ENCODE assay signal across 1 cellular context in genomic region chr3:64331605-64332004, GRCh38.
TF ChIP-seq lines count a peak whose summit lies in the region.

No MANE protein-coding gene starts in this region.

TF ChIP-seq in HEK293, 187 proteins besides CTCF, POLR2A, EP300 and RAD21 (continued from another document):
- TF ChIP-seq IKZF3 (tag by site-specific recombination; IDR thresholded peaks at IDR 0.05): peak; percentile 11; the same call in 1 of the 2 replicates
- peak; percentile 80 for TF ChIP-seq FEZF1 (tag by site-specific recombination; IDR thresholded peaks at IDR 0.05)
- TF ChIP-seq ZNF521 (tag by site-specific recombination; IDR thresholded peaks at IDR 0.05): no peak
- 0 out of 2 replicates have a peak, but pooled peaks have one; percentile 23 for TF ChIP-seq ZFP37 (tag by site-specific recombination; IDR thresholded peaks at IDR 0.05)
- TF ChIP-seq ZNF366 (tag by site-specific recombination; conservative IDR thresholded peaks at IDR 0.05): peak; percentile 51; the same call in 1 of the 2 replicates
- TF ChIP-seq ZNF660 (tag by site-specific recombination; IDR thresholded peaks at IDR 0.05): peak; percentile 80
- TF ChIP-seq GLIS1 (tag by site-specific recombination; IDR thresholded peaks at IDR 0.05): peak; percentile 54
- TF ChIP-seq ZNF394 (tag by site-specific recombination; IDR thresholded peaks at IDR 0.05; ENCODE audit: borderline replicate concordance): 0 out of 2 replicates have a peak, but pooled peaks have one; percentile 24
- TF ChIP-seq ZNF639 (tag by site-specific recombination; IDR thresholded peaks at IDR 0.05): peak; percentile 63; the same call in 1 of the 2 replicates
- no peak for TF ChIP-seq ZNF223 (tag by site-specific recombination; IDR thresholded peaks at IDR 0.05)
- TF ChIP-seq KLF8 (tag by site-specific recombination; IDR thresholded peaks at IDR 0.05): peak; percentile 57; the same call in 1 of the 2 replicates
- TF ChIP-seq PATZ1 (tag by site-specific recombination; IDR thresholded peaks at IDR 0.05): 0 out of 2 replicates have a peak, but pooled peaks have one; percentile 21
- TF ChIP-seq ZNF629 (tag by site-specific recombination; IDR thresholded peaks at IDR 0.05): peak; percentile 94
- peak; percentile 52 for TF ChIP-seq WT1 (tag by site-specific recombination; IDR thresholded peaks at IDR 0.05)
- TF ChIP-seq INSM2 (tag by site-specific recombination; IDR thresholded peaks at IDR 0.05): peak; percentile 61; the same call in 1 of the 2 replicates
- TF ChIP-seq ZIC2 (tag by site-specific recombination; IDR thresholded peaks at IDR 0.05): peak; percentile 40; the same call in 1 of the 2 replicates
- TF ChIP-seq BCL6B (tag by site-specific recombination; IDR thresholded peaks at IDR 0.05): no peak
- peak; percentile 64 for TF ChIP-seq PRDM6 (tag by site-specific recombination; IDR thresholded peaks at IDR 0.05)
- TF ChIP-seq ZNF664 (tag by site-specific recombination; IDR thresholded peaks at IDR 0.05): peak; percentile 2; the same call in 1 of the 2 replicates
- TF ChIP-seq ELK4 (IDR thresholded peaks at IDR 0.05; ENCODE audit: borderline replicate concordance, low read depth, low read length): no peak
- TF ChIP-seq ZNF600 (tag by site-specific recombination; IDR thresholded peaks at IDR 0.05): peak; percentile 88
- peak; percentile 93 for TF ChIP-seq OSR2 (tag by site-specific recombination; IDR thresholded peaks at IDR 0.05)
- no peak for TF ChIP-seq ZNF837 (tag by site-specific recombination; IDR thresholded peaks at IDR 0.05)
- TF ChIP-seq SP7 (tag by site-specific recombination; IDR thresholded peaks at IDR 0.05): peak; percentile 93
- TF ChIP-seq ZXDB (tag by site-specific recombination; IDR thresholded peaks at IDR 0.05): no peak
- TF ChIP-seq TSHZ1 (tag by site-specific recombination; IDR thresholded peaks at IDR 0.05; ENCODE audit: borderline replicate concordance): peak; percentile 58; the same call in 1 of the 2 replicates
- peak; percentile 62 for TF ChIP-seq ZBTB21 (tag by site-specific recombination; IDR thresholded peaks at IDR 0.05)
TF ChIP-seq in HEK293: peak in this region for 29.
